ENCODE assay signal across 23 cellular contexts in the genomic region with DNA sequence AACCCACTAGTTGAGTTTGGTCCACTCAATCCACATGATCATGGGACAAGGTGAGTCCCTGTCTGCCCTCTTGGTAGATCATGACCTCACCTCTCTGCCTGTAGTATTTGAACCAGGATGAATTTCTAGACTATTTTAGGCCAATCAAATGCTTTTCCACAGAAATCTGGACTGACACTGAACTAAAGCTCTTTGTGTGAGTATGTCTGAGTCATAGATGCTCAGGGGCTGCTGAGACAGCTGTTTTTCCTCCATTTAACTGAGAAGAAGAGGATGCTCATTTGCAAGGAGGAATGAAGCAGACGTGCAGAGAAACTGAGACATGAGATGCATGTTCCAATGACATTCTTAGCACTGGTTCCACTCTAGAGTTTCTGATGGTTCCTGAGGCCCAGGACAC.
A peak's percentile ranks its signal among the peaks of the same experiment; 100 is the strongest.
DNase-seq lines count a peak whose midpoint lies in the region; ATAC-seq, FAIRE-seq and TF ChIP-seq lines count a peak whose summit lies in the region.
"Had no signal": no experiment of that assay in that cellular context is flagged by ENCODE, and none has a peak within 500 bp of the region (broad histone marks: within the 10 kb centered on the region; RNA-seq: fewer than 3 reads in every experiment).

No MANE protein-coding gene starts in this region.

- POLR2A ChIA-PET in MCF 10A (lab: Yijun Ruan, JAX) (interaction anchor here (0.6 kb wide), 1 partner anchor 29 kb away, joined by 3 read pairs; no protein-coding TSS in a partner anchor), HEK293T (lab: Yijun Ruan, JAX) (no interaction called here)

- peak; percentile 90 for FAIRE-seq in astrocyte (lab: Jason Lieb, UNC)
- FAIRE-seq: A204.1 had no signal

- H3K4me3 ChIP-seq in breast epithelium (no peak overlapping the region), astrocyte (ENCODE audit: insufficient read depth, low read depth, low read length) (no peak overlapping the region)
- H3K4me3 ChIP-seq: hepatocyte, thoracic aorta had no signal

- TF ChIP-seq CTCF in MCF 10A (IDR thresholded peaks at IDR 0.05; ENCODE audit: unreplicated experiment) (no peak), breast epithelium (IDR thresholded peaks at IDR 0.05) (no peak), astrocyte (IDR thresholded peaks at IDR 0.05; ENCODE audit: insufficient read depth, low read depth, low read length) (no peak)

- H3K4me1 ChIP-seq in breast epithelium (no peaks in the 10 kb centered on the region), astrocyte (ENCODE audit: insufficient read depth, low read length) (no peaks in the 10 kb centered on the region)

- H3K27me3 ChIP-seq in breast epithelium, result peaks cover 0 to 18% of the 10 kb centered on the region in 2 donors
- no peaks in the 10 kb centered on the region for H3K27me3 ChIP-seq in astrocyte (ENCODE audit: insufficient read depth, low read length)
- H3K27me3 ChIP-seq: hepatocyte had no signal

- TF ChIP-seq POLR2A in breast epithelium (IDR thresholded peaks at IDR 0.05), result no peak

- no peaks in the 10 kb centered on the region for H4K20me1 ChIP-seq in astrocyte (ENCODE audit: insufficient read depth, low read length)

- H3K9me3 ChIP-seq in breast epithelium, result no peaks in the 10 kb centered on the region
- H3K9me3 ChIP-seq in astrocyte (ENCODE audit: insufficient read depth, low read depth, low read length), result no peaks in the 10 kb centered on the region
- H3K9me3 ChIP-seq: thoracic aorta had no signal

- no TSS peak for BruUV-seq in MCF 10A (replicated peaks; lab: Mats Ljungman, UMichigan)

- CTCF ChIA-PET in MCF 10A (lab: Yijun Ruan, JAX) (no interaction called here), HEK293T (lab: Yijun Ruan, JAX) (no interaction called here)

- intact Hi-C loops in MCF 10A (cut with micrococcal nuclease) (no loop called here), breast epithelium (cut with DNase I; ENCODE audit: low total_unique reads) (no loop called here)

- H3K4me1 Mint-ChIP-seq in MCF 10A (ENCODE audit: insufficient read depth, unreplicated experiment), result no peaks in the 10 kb centered on the region
- H3K4me1 Mint-ChIP-seq in astrocyte (ENCODE audit: low read depth, unreplicated experiment), result peaks cover 2% of the 10 kb centered on the region
- H3K4me1 Mint-ChIP-seq: CD4-positive, CD25-positive, alpha-beta regulatory T cell; neural crest cell; stimulated activated effector memory CD8-positive, alpha-beta T cell treated with anti-CD3 and anti-CD28 coated beads, Interleukin-12 subunit alpha, Interleukin-12 subunit beta, amount 100 ng/mL, for 72 hours had no signal

- H3K9ac ChIP-seq in astrocyte (ENCODE audit: low read length), result no peak overlapping the region

- H3K27me3 Mint-ChIP-seq in MCF 10A (ENCODE audit: insufficient read depth, unreplicated experiment), result peaks cover 7% of the 10 kb centered on the region
- H3K27me3 Mint-ChIP-seq in astrocyte (ENCODE audit: low read depth, unreplicated experiment), result no peaks in the 10 kb centered on the region
- H3K27me3 Mint-ChIP-seq: activated CD4-positive, alpha-beta memory T cell treated with anti-CD3 and anti-CD28 coated beads for 36 hours; CD4-positive, CD25-positive, alpha-beta regulatory T cell had no signal

- no peaks in the 10 kb centered on the region for H3K79me2 ChIP-seq in astrocyte (ENCODE audit: insufficient read depth, low read length)
- H3K79me2 ChIP-seq: hepatocyte had no signal

- H3K27ac Mint-ChIP-seq in MCF 10A (ENCODE audit: low read depth, unreplicated experiment) (no peak overlapping the region), astrocyte (ENCODE audit: unreplicated experiment) (no peak overlapping the region)
- H3K27ac Mint-ChIP-seq: activated CD4-positive, alpha-beta memory T cell treated with anti-CD3 and anti-CD28 coated beads for 36 hours; activated T-helper 1 cell treated with anti-CD3 and anti-CD28 coated beads, Interleukin-12 subunit alpha, Interleukin-12 subunit beta, Interleukin-2, Interleukin-4 antibody, amounts not matched to agents 30 ng/mL and 10 ng/mL and 1 ng/mL, durations not matched to agents 14 hours and 24 hours and 36 hours; CD4-positive, CD25-positive, alpha-beta regulatory T cell; stimulated activated effector memory CD8-positive, alpha-beta T cell treated with anti-CD3 and anti-CD28 coated beads, Interleukin-12 subunit alpha, Interleukin-12 subunit beta, amount 100 ng/mL, for 72 hours had no signal

- peak; percentile 3 for DNase-seq in MCF 10A (ENCODE audit: unreplicated experiment)
- no peak for DNase-seq in breast epithelium (ENCODE audit: low spot score in 2 of 2)
- DNase-seq in astrocyte (ENCODE audit: low read depth), result peak; percentile 8
- DNase-seq in glomerular visceral epithelial cell (ENCODE audit: extremely low spot score), result peak; percentile 0
- DNase-seq in HEK293T (ENCODE audit: extremely low spot score), result no peak
- DNase-seq in activated CD4-positive, alpha-beta T cell treated with anti-CD3 and anti-CD28 coated beads for 4 hours, result no peak
- DNase-seq: activated CD4-positive, alpha-beta memory T cell treated with anti-CD3 and anti-CD28 coated beads for 36 hours; CD4-positive, CD25-positive, alpha-beta regulatory T cell; DMS153; effector CD8-positive, alpha-beta T cell; GOT3; NCI-H187 treated with DMSO at 0.1 percent for 48 hours; NCI-H446 treated with DMSO at 0.1 percent for 48 hours; T-helper 1 cell; WERI-Rb-1 had no signal

- H3K9me3 Mint-ChIP-seq in MCF 10A (ENCODE audit: unreplicated experiment) (no peaks in the 10 kb centered on the region), astrocyte (ENCODE audit: unreplicated experiment) (no peaks in the 10 kb centered on the region)
- H3K9me3 Mint-ChIP-seq: activated T-helper 1 cell treated with anti-CD3 and anti-CD28 coated beads, Interleukin-12 subunit alpha, Interleukin-12 subunit beta, Interleukin-2, Interleukin-4 antibody, amounts not matched to agents 30 ng/mL and 10 ng/mL and 1 ng/mL, durations not matched to agents 14 hours and 24 hours and 36 hours; stimulated activated effector memory CD8-positive, alpha-beta T cell treated with anti-CD3 and anti-CD28 coated beads, Interleukin-12 subunit alpha, Interleukin-12 subunit beta, amount 100 ng/mL, for 72 hours had no signal

- H3K36me3 ChIP-seq in breast epithelium, result no peaks in the 10 kb centered on the region
- H3K36me3 ChIP-seq in astrocyte (ENCODE audit: insufficient read depth, low read length), result no peaks in the 10 kb centered on the region
- H3K36me3 ChIP-seq: thoracic aorta, WERI-Rb-1 had no signal

- H3K36me3 Mint-ChIP-seq in MCF 10A (ENCODE audit: insufficient read depth, unreplicated experiment), result no peaks in the 10 kb centered on the region
- H3K36me3 Mint-ChIP-seq in astrocyte (ENCODE audit: low read depth, unreplicated experiment), result no peaks in the 10 kb centered on the region
- H3K36me3 Mint-ChIP-seq: activated CD4-positive, alpha-beta memory T cell treated with anti-CD3 and anti-CD28 coated beads for 36 hours; CD4-positive, CD25-positive, alpha-beta regulatory T cell; stimulated activated effector memory CD8-positive, alpha-beta T cell treated with anti-CD3 and anti-CD28 coated beads, Interleukin-12 subunit alpha, Interleukin-12 subunit beta, amount 100 ng/mL, for 72 hours had no signal

- no peak overlapping the region for H3K4me2 ChIP-seq in astrocyte (ENCODE audit: low read length)
- H3K4me2 ChIP-seq: hepatocyte had no signal

- H3K27ac ChIP-seq in breast epithelium, result no peak overlapping the region
- H3K27ac ChIP-seq in astrocyte (ENCODE audit: low read depth, low read length), result no peak overlapping the region
- H3K27ac ChIP-seq: hepatocyte, thoracic aorta, WERI-Rb-1 had no signal

- no peak overlapping the region for H3K4me3 Mint-ChIP-seq in MCF 10A (ENCODE audit: unreplicated experiment)
- no peak overlapping the region for H3K4me3 Mint-ChIP-seq in astrocyte (ENCODE audit: unreplicated experiment)
- H3K4me3 Mint-ChIP-seq: activated CD4-positive, alpha-beta memory T cell treated with anti-CD3 and anti-CD28 coated beads for 36 hours; activated T-helper 1 cell treated with anti-CD3 and anti-CD28 coated beads, Interleukin-12 subunit alpha, Interleukin-12 subunit beta, Interleukin-2, Interleukin-4 antibody, amounts not matched to agents 30 ng/mL and 10 ng/mL and 1 ng/mL, durations not matched to agents 14 hours and 24 hours and 36 hours; CD4-positive, CD25-positive, alpha-beta regulatory T cell; neural crest cell; stimulated activated effector memory CD8-positive, alpha-beta T cell treated with anti-CD3 and anti-CD28 coated beads, Interleukin-12 subunit alpha, Interleukin-12 subunit beta, amount 100 ng/mL, for 72 hours had no signal

- no peak for ATAC-seq in HG02840 (IDR thresholded peaks at IDR 0.05; ENCODE audit: low FRiP score, unreplicated experiment)
- no peak for ATAC-seq in HG02798 (IDR thresholded peaks at IDR 0.05; ENCODE audit: poor library complexity, unreplicated experiment)
- ATAC-seq: stimulated activated effector memory CD8-positive, alpha-beta T cell treated with anti-CD3 and anti-CD28 coated beads, Interleukin-12 subunit alpha, Interleukin-12 subunit beta, amount 100 ng/mL, for 72 hours had no signal

- no peak overlapping the region for H2AFZ ChIP-seq in astrocyte (ENCODE audit: low read depth, low read length)
- H2AFZ ChIP-seq: hepatocyte had no signal

TF ChIP-seq in HEK293T, 16 proteins besides CTCF, POLR2A, EP300 and RAD21:
- TF ChIP-seq FOXA1 (IDR thresholded peaks at IDR 0.05), result no peak
- TF ChIP-seq TARDBP (IDR thresholded peaks at IDR 0.05), result no peak
- TF ChIP-seq SP1 (IDR thresholded peaks at IDR 0.05), result no peak
- TF ChIP-seq ARNT (IDR thresholded peaks at IDR 0.05), result no peak
- no peak for TF ChIP-seq ZNF384 (IDR thresholded peaks at IDR 0.05)
- no peak for TF ChIP-seq LEF1 (IDR thresholded peaks at IDR 0.05; ENCODE audit: borderline replicate concordance)
- no peak for TF ChIP-seq BHLHE40 (IDR thresholded peaks at IDR 0.05; ENCODE audit: borderline replicate concordance)
- TF ChIP-seq L3MBTL2 (conservative IDR thresholded peaks at IDR 0.05), result no peak
- TF ChIP-seq FOXK2 (IDR thresholded peaks at IDR 0.05), result no peak
- TF ChIP-seq FOXM1 (IDR thresholded peaks at IDR 0.05; ENCODE audit: borderline replicate concordance), result no peak
- TF ChIP-seq, protein P1, sequence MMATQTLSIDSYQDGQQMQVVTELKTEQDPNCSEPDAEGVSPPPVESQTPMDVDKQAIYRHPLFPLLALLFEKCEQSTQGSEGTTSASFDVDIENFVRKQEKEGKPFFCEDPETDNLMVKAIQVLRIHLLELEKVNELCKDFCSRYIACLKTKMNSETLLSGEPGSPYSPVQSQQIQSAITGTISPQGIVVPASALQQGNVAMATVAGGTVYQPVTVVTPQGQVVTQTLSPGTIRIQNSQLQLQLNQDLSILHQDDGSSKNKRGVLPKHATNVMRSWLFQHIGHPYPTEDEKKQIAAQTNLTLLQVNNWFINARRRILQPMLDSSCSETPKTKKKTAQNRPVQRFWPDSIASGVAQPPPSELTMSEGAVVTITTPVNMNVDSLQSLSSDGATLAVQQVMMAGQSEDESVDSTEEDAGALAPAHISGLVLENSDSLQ (IDR thresholded peaks at IDR 0.05), result no peak
- TF ChIP-seq ELF4 (IDR thresholded peaks at IDR 0.05), result no peak
- TF ChIP-seq CTBP1 (IDR thresholded peaks at IDR 0.05; ENCODE audit: borderline replicate concordance), result no peak
- no peak for TF ChIP-seq SUZ12 (IDR thresholded peaks at IDR 0.05)
TF ChIP-seq in HEK293T: peak in this region for 0.

Comparison
In these comparisons a context has a peak if more than half of its experiments do, and no peak if none do; other contexts are left out.
1. DNase-seq: peak in MCF 10A (single experiment), astrocyte (single experiment) and glomerular visceral epithelial cell (single experiment); none in breast epithelium (0 of 2), HEK293T (single experiment) and activated CD4-positive, alpha-beta T cell treated with anti-CD3 and anti-CD28 coated beads for 4 hours (0 of 2).